Comparison of ENCODE assay signal across 26 cellular contexts in the genomic region with DNA sequence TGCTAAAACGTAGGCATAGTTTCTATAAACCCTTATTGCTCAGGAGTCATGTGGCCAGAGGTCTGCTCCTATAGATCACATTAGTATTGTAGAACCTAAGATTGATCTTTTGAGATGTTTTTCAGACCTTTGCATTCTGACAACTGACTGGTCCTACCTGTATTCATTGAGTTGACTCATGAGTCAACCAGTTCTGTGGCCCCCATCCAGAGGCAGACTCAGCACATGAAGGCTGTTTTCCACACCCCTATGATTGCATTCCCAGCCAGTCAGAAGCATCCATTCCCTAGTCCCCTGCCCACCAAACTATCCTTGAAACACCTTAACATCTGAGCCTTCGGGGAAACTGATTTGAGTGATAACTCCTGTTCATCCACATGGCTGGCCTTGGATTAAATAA.
"Had no signal": no experiment of that assay in that cellular context is flagged by ENCODE, and none has a peak within 500 bp of the region (broad histone marks: within the 10 kb centered on the region; RNA-seq: fewer than 3 reads in every experiment).

No MANE protein-coding gene starts in this region.

- DNase-seq: activated CD4-positive, alpha-beta memory T cell treated with anti-CD3 and anti-CD28 coated beads for 36 hours; activated CD4-positive, alpha-beta T cell treated with anti-CD3 and anti-CD28 coated beads for 36 hours; activated CD4-positive, alpha-beta T cell treated with anti-CD3 and anti-CD28 coated beads, Interleukin-2, amount 10 ng/mL, durations not matched to agents 24 days and 14 days; activated CD4-positive, CD25-positive, alpha-beta regulatory T cell; activated CD4-positive, CD25-positive, alpha-beta regulatory T cell treated with anti-CD3 and anti-CD28 coated beads, Interleukin-2, amount 50 U/mL, for 72 hours; activated CD8-positive, alpha-beta memory T cell treated with anti-CD3 and anti-CD28 coated beads, Interleukin-2, amount 10 ng/mL, durations not matched to agents 7 days and 5 days; activated CD8-positive, alpha-beta memory T cell treated with anti-CD3 and anti-CD28 coated beads, Interleukin-2, amount 50 U/mL, for 4 hours; activated CD8-positive, alpha-beta T cell treated with anti-CD3 and anti-CD28 coated beads, Interleukin-2, amount 10 ng/mL, durations not matched to agents 7 days and 5 days; activated gamma-delta T cell; activated naive CD4-positive, alpha-beta T cell; activated naive CD4-positive, alpha-beta T cell treated with anti-CD3 and anti-CD28 coated beads, Interleukin-2, amount 10 ng/mL, durations not matched to agents 7 days and 5 days; activated naive CD8-positive, alpha-beta T cell treated with anti-CD3 and anti-CD28 coated beads, Interleukin-2, amount 10 ng/mL, durations not matched to agents 7 days and 5 days; activated T-cell treated with anti-CD3 and anti-CD28 coated beads for 4 hours; activated T-cell treated with anti-CD3 and anti-CD28 coated beads, Interleukin-2, amount 50 U/mL, for 24 hours; activated T-cell treated with anti-CD3 and anti-CD28 coated beads, Interleukin-2, amount 50 U/mL, for 72 hours; caudate nucleus; effector CD8-positive, alpha-beta T cell; foreskin melanocyte; heart right ventricle; T-helper 2 cell had no signal

- H3K36me3 ChIP-seq: ascending aorta, breast epithelium, esophagus muscularis mucosa, gastroesophageal sphincter, heart right ventricle had no signal

- H3K9me3 ChIP-seq: ascending aorta, breast epithelium, esophagus muscularis mucosa, gastroesophageal sphincter, heart right ventricle had no signal

- H3K9me3 Mint-ChIP-seq: activated CD4-positive, alpha-beta memory T cell treated with anti-CD3 and anti-CD28 coated beads for 36 hours; activated CD4-positive, alpha-beta T cell treated with anti-CD3 and anti-CD28 coated beads, Interleukin-2, amount 10 ng/mL, durations not matched to agents 24 days and 14 days; activated naive CD4-positive, alpha-beta T cell treated with anti-CD3 and anti-CD28 coated beads, Interleukin-2, amount 10 ng/mL, durations not matched to agents 7 days and 5 days; activated naive CD8-positive, alpha-beta T cell treated with anti-CD3 and anti-CD28 coated beads, Interleukin-2, amount 10 ng/mL, durations not matched to agents 7 days and 5 days; activated T-cell treated with anti-CD3 and anti-CD28 coated beads, Interleukin-2, amount 50 U/mL, for 24 hours had no signal

- H3K4me1 Mint-ChIP-seq: activated CD4-positive, alpha-beta T cell treated with anti-CD3 and anti-CD28 coated beads for 36 hours; activated CD4-positive, alpha-beta T cell treated with anti-CD3 and anti-CD28 coated beads, Interleukin-2, amount 10 ng/mL, durations not matched to agents 24 days and 14 days; activated CD8-positive, alpha-beta memory T cell treated with anti-CD3 and anti-CD28 coated beads, Interleukin-2, amount 10 ng/mL, durations not matched to agents 7 days and 5 days; activated naive CD4-positive, alpha-beta T cell treated with anti-CD3 and anti-CD28 coated beads, Interleukin-2, amount 10 ng/mL, durations not matched to agents 7 days and 5 days; activated naive CD8-positive, alpha-beta T cell treated with anti-CD3 and anti-CD28 coated beads, Interleukin-2, amount 10 ng/mL, durations not matched to agents 7 days and 5 days had no signal

- ATAC-seq: activated CD4-positive, alpha-beta T cell treated with anti-CD3 and anti-CD28 coated beads for 36 hours; activated CD8-positive, alpha-beta memory T cell treated with anti-CD3 and anti-CD28 coated beads, Interleukin-2, amount 10 ng/mL, durations not matched to agents 7 days and 5 days; activated CD8-positive, alpha-beta T cell treated with anti-CD3 and anti-CD28 coated beads, Interleukin-2, amount 10 ng/mL, durations not matched to agents 7 days and 5 days; activated naive CD4-positive, alpha-beta T cell treated with anti-CD3 and anti-CD28 coated beads, Interleukin-2, amount 50 U/mL, for 72 hours; activated T-cell treated with anti-CD3 and anti-CD28 coated beads, Interleukin-2, amount 50 U/mL, for 72 hours; gastroesophageal sphincter; heart right ventricle had no signal

- H3K27ac ChIP-seq: ascending aorta, breast epithelium, esophagus muscularis mucosa, gastroesophageal sphincter, heart right ventricle had no signal

- H3K4me3 Mint-ChIP-seq: activated CD4-positive, alpha-beta memory T cell treated with anti-CD3 and anti-CD28 coated beads for 36 hours; activated CD4-positive, alpha-beta T cell treated with anti-CD3 and anti-CD28 coated beads for 36 hours; activated CD4-positive, alpha-beta T cell treated with anti-CD3 and anti-CD28 coated beads, Interleukin-2, amount 10 ng/mL, durations not matched to agents 24 days and 14 days; activated CD8-positive, alpha-beta memory T cell treated with anti-CD3 and anti-CD28 coated beads, Interleukin-2, amount 10 ng/mL, durations not matched to agents 7 days and 5 days; activated CD8-positive, alpha-beta T cell treated with anti-CD3 and anti-CD28 coated beads, Interleukin-2, amount 10 ng/mL, durations not matched to agents 7 days and 5 days; activated naive CD4-positive, alpha-beta T cell treated with anti-CD3 and anti-CD28 coated beads, Interleukin-2, amount 10 ng/mL, durations not matched to agents 7 days and 5 days; activated naive CD8-positive, alpha-beta T cell treated with anti-CD3 and anti-CD28 coated beads, Interleukin-2, amount 10 ng/mL, durations not matched to agents 7 days and 5 days; activated T-cell treated with anti-CD3 and anti-CD28 coated beads, Interleukin-2, amount 50 U/mL, for 24 hours; activated T-cell treated with anti-CD3 and anti-CD28 coated beads, Interleukin-2, amount 50 U/mL, for 72 hours; brain had no signal

- H3K36me3 Mint-ChIP-seq: activated CD4-positive, alpha-beta memory T cell treated with anti-CD3 and anti-CD28 coated beads for 36 hours; activated naive CD4-positive, alpha-beta T cell treated with anti-CD3 and anti-CD28 coated beads, Interleukin-2, amount 10 ng/mL, durations not matched to agents 7 days and 5 days; activated naive CD4-positive, alpha-beta T cell treated with anti-CD3 and anti-CD28 coated beads, Interleukin-2, amount 50 U/mL, for 72 hours; activated naive CD8-positive, alpha-beta T cell treated with anti-CD3 and anti-CD28 coated beads, Interleukin-2, amount 10 ng/mL, durations not matched to agents 7 days and 5 days; brain had no signal

- H3K27me3 ChIP-seq: ascending aorta, breast epithelium, esophagus muscularis mucosa, gastroesophageal sphincter, heart right ventricle had no signal

- H3K4me3 ChIP-seq: ascending aorta, breast epithelium, esophagus muscularis mucosa, gastroesophageal sphincter, heart right ventricle had no signal

- H3K27ac Mint-ChIP-seq: activated CD4-positive, alpha-beta memory T cell treated with anti-CD3 and anti-CD28 coated beads for 36 hours; activated CD4-positive, alpha-beta T cell treated with anti-CD3 and anti-CD28 coated beads for 36 hours; activated CD4-positive, alpha-beta T cell treated with anti-CD3 and anti-CD28 coated beads, Interleukin-2, amount 10 ng/mL, durations not matched to agents 24 days and 14 days; activated CD8-positive, alpha-beta memory T cell treated with anti-CD3 and anti-CD28 coated beads, Interleukin-2, amount 10 ng/mL, durations not matched to agents 7 days and 5 days; activated CD8-positive, alpha-beta T cell treated with anti-CD3 and anti-CD28 coated beads, Interleukin-2, amount 10 ng/mL, durations not matched to agents 7 days and 5 days; activated naive CD4-positive, alpha-beta T cell treated with anti-CD3 and anti-CD28 coated beads, Interleukin-2, amount 10 ng/mL, durations not matched to agents 7 days and 5 days; activated naive CD4-positive, alpha-beta T cell treated with anti-CD3 and anti-CD28 coated beads, Interleukin-2, amount 50 U/mL, for 72 hours; activated naive CD8-positive, alpha-beta T cell treated with anti-CD3 and anti-CD28 coated beads, Interleukin-2, amount 10 ng/mL, durations not matched to agents 7 days and 5 days; activated T-cell treated with anti-CD3 and anti-CD28 coated beads, Interleukin-2, amount 50 U/mL, for 24 hours; activated T-cell treated with anti-CD3 and anti-CD28 coated beads, Interleukin-2, amount 50 U/mL, for 72 hours; brain had no signal
